ENCODE assay signal across 12 cellular contexts in the genomic region with DNA sequence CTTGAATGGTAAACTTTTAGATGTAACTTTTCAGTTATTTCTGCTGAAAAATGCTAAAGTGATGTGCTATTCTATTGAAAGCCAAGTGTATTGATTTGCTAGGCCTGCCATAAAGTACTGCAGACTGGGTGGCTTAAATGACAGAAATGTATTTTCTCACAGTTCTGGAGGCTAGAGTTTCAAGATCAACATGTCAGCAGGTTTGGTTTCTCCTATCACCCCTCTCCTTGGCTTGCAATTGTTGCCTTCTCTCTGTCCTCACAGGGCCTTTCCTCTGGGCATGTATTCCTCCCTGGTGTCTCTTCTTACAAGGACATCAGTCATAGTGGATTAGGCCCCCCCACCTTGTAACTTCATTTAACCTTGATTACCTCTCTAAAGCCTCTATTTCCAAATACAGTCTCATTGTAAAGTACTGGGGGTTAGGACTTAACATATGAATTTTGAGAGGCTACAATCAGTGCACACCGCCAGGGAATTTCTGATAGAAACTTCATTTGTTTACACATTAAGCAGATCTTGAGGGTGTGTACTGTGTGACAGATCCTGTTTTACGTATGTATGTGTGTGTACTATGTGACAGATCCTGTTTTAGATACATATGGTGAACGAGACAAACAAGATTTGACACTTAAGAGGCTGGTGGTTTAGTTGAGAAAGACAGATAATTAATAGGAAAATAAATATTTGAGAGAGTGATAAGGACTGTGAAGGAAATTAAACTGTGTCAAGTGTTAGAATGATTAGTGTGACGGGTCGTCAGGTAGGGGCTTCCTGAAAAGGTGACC. TPM values are rescaled to one million over a fixed set of nuclear protein-coding genes. Genes with fewer than 3 reads are reported as not detected.
DNase-seq lines count a peak whose midpoint lies in the region; ATAC-seq and TF ChIP-seq lines count a peak whose summit lies in the region.
"Had no signal": no experiment of that assay in that cellular context is flagged by ENCODE, and none has a peak within 500 bp of the region (broad histone marks: within the 10 kb centered on the region; RNA-seq: fewer than 3 reads in every experiment).

No MANE protein-coding gene starts in this region.

- H3K27ac ChIP-seq in lower lobe of right lung (peak overlapping the region; percentile 7), suprapubic skin (peak overlapping the region; percentile 36)

- H3K36me3 ChIP-seq in lower lobe of right lung (no peaks in the 10 kb centered on the region), suprapubic skin (no peaks in the 10 kb centered on the region)
- H3K36me3 ChIP-seq: upper lobe of left lung had no signal

- H3K27ac Mint-ChIP-seq in activated naive CD4-positive, alpha-beta T cell treated with anti-CD3 and anti-CD28 coated beads, Interleukin-2, amount 50 U/mL, for 24 hours: peak overlapping the region; percentile 10
- H3K27ac Mint-ChIP-seq in activated naive CD4-positive, alpha-beta T cell treated with anti-CD3 and anti-CD28 coated beads, Interleukin-2, amount 50 U/mL, for 72 hours: no peak overlapping the region
- peak overlapping the region; percentile 80 for H3K27ac Mint-ChIP-seq in T-helper 17 cell
- H3K27ac Mint-ChIP-seq: activated CD4-positive, alpha-beta memory T cell treated with anti-CD3 and anti-CD28 coated beads for 36 hours had no signal

- H3K36me3 Mint-ChIP-seq in activated naive CD4-positive, alpha-beta T cell treated with anti-CD3 and anti-CD28 coated beads, Interleukin-2, amount 50 U/mL, for 24 hours: peaks cover 8% of the 10 kb centered on the region
- peaks cover 0 to 1% of the 10 kb centered on the region in 2 donors for H3K36me3 Mint-ChIP-seq in activated naive CD4-positive, alpha-beta T cell treated with anti-CD3 and anti-CD28 coated beads, Interleukin-2, amount 50 U/mL, for 72 hours
- H3K36me3 Mint-ChIP-seq in T-helper 17 cell (ENCODE audit: low read depth): peaks cover 7% of the 10 kb centered on the region

- H3K27me3 ChIP-seq in lower lobe of right lung (ENCODE audit: low read depth) (no peaks in the 10 kb centered on the region), suprapubic skin (no peaks in the 10 kb centered on the region)
- H3K27me3 ChIP-seq: upper lobe of left lung had no signal

- no peak for ATAC-seq in activated naive CD4-positive, alpha-beta T cell treated with anti-CD3 and anti-CD28 coated beads, Interleukin-2, amount 50 U/mL, for 72 hours
- ATAC-seq in T-helper 17 cell (no peak), lower lobe of right lung (peak; percentile 59 to 78), HG03196 (IDR thresholded peaks at IDR 0.05; ENCODE audit: unreplicated experiment) (no peak)

- 68% methylated on average over 5 of the region's 5 CpGs for WGBS in suprapubic skin

- no peaks in the 10 kb centered on the region for H3K27me3 Mint-ChIP-seq in activated naive CD4-positive, alpha-beta T cell treated with anti-CD3 and anti-CD28 coated beads, Interleukin-2, amount 50 U/mL, for 24 hours
- H3K27me3 Mint-ChIP-seq in T-helper 17 cell: no peaks in the 10 kb centered on the region
- H3K27me3 Mint-ChIP-seq: activated CD4-positive, alpha-beta memory T cell treated with anti-CD3 and anti-CD28 coated beads for 36 hours had no signal

- no peak for DNase-seq in activated naive CD4-positive, alpha-beta T cell treated with anti-CD3 and anti-CD28 coated beads, Interleukin-2, amount 50 U/mL, for 72 hours (ENCODE audit: low spot score in 2 of 2)
- DNase-seq in T-helper 17 cell: no peak
- no peak for DNase-seq in lower lobe of right lung
- no peak for DNase-seq in suprapubic skin (ENCODE audit: low spot score in 2 of 2)
- no peak for DNase-seq in NCI-H146 treated with DMSO at 0.1 percent for 48 hours (lab: John Stamatoyannopoulos, UW; ENCODE audit: unreplicated experiment)
- no peak for DNase-seq in NCI-H526 (lab: John Stamatoyannopoulos, UW)
- DNase-seq: activated CD4-positive, alpha-beta memory T cell treated with anti-CD3 and anti-CD28 coated beads for 36 hours; central memory CD4-positive, alpha-beta T cell; NCI-H1930; upper lobe of left lung had no signal

- no peaks in the 10 kb centered on the region for H3K9me3 Mint-ChIP-seq in activated naive CD4-positive, alpha-beta T cell treated with anti-CD3 and anti-CD28 coated beads, Interleukin-2, amount 50 U/mL, for 24 hours
- no peaks in the 10 kb centered on the region for H3K9me3 Mint-ChIP-seq in activated naive CD4-positive, alpha-beta T cell treated with anti-CD3 and anti-CD28 coated beads, Interleukin-2, amount 50 U/mL, for 72 hours
- H3K9me3 Mint-ChIP-seq: activated CD4-positive, alpha-beta memory T cell treated with anti-CD3 and anti-CD28 coated beads for 36 hours had no signal

- H3K9me3 ChIP-seq in T-helper 17 cell (ENCODE audit: control insufficient read depth, low read length, poor library complexity, severe bottlenecking) (no peaks in the 10 kb centered on the region), lower lobe of right lung (no peaks in the 10 kb centered on the region), suprapubic skin (no peaks in the 10 kb centered on the region)
- H3K9me3 ChIP-seq: upper lobe of left lung had no signal

- no peak for TF ChIP-seq CTCF in lower lobe of right lung (IDR thresholded peaks at IDR 0.05)
- TF ChIP-seq CTCF in suprapubic skin (IDR thresholded peaks at IDR 0.05): no peak

- no peak for TF ChIP-seq POLR2A in suprapubic skin (IDR thresholded peaks at IDR 0.05)

- H3K4me1 ChIP-seq in lower lobe of right lung (peaks cover 50% of the 10 kb centered on the region), suprapubic skin (peaks cover 31% of the 10 kb centered on the region)

- H3K4me1 Mint-ChIP-seq in activated naive CD4-positive, alpha-beta T cell treated with anti-CD3 and anti-CD28 coated beads, Interleukin-2, amount 50 U/mL, for 24 hours: peaks cover 57% of the 10 kb centered on the region
- peaks cover 24% of the 10 kb centered on the region for H3K4me1 Mint-ChIP-seq in T-helper 17 cell

- H3K4me3 Mint-ChIP-seq in activated naive CD4-positive, alpha-beta T cell treated with anti-CD3 and anti-CD28 coated beads, Interleukin-2, amount 50 U/mL, for 24 hours: no peak overlapping the region
- no peak overlapping the region for H3K4me3 Mint-ChIP-seq in T-helper 17 cell
- H3K4me3 Mint-ChIP-seq: activated CD4-positive, alpha-beta memory T cell treated with anti-CD3 and anti-CD28 coated beads for 36 hours had no signal

- intact Hi-C loops in lower lobe of right lung (cut with DNase I): no loop called here

- TF ChIP-seq EP300 in suprapubic skin (IDR thresholded peaks at IDR 0.05): no peak

- no peak overlapping the region for H3K4me3 ChIP-seq in lower lobe of right lung
- no peak overlapping the region for H3K4me3 ChIP-seq in suprapubic skin
- H3K4me3 ChIP-seq: upper lobe of left lung had no signal

RNA-seq across cellular contexts. Expression of gene ADIPOR2, which starts 49.5 kb away (rescaled TPM):
- 10 to 100 TPM; 35.3 to 45.5 TPM for total RNA-seq in activated naive CD4-positive, alpha-beta T cell treated with anti-CD3 and anti-CD28 coated beads, Interleukin-2, amount 50 U/mL, for 72 hours
- total RNA-seq in T-helper 17 cell (10 to 100 TPM; 17.1 to 23.5 TPM), lower lobe of right lung (83.8 TPM), suprapubic skin (10 to 100 TPM; 40.3 to 47.9 (median 43.4) TPM)

Comparison
In these comparisons a context has a peak if more than half of its experiments do, and no peak if none do; other contexts are left out.
1. H3K27ac Mint-ChIP-seq: peak in activated naive CD4-positive, alpha-beta T cell treated with anti-CD3 and anti-CD28 coated beads, Interleukin-2, amount 50 U/mL, for 24 hours (single experiment) and T-helper 17 cell (single experiment); none in activated naive CD4-positive, alpha-beta T cell treated with anti-CD3 and anti-CD28 coated beads, Interleukin-2, amount 50 U/mL, for 72 hours (0 of 2).
2. ATAC-seq: peak in lower lobe of right lung (2 of 2); none in activated naive CD4-positive, alpha-beta T cell treated with anti-CD3 and anti-CD28 coated beads, Interleukin-2, amount 50 U/mL, for 72 hours (0 of 2), T-helper 17 cell (single experiment) and HG03196 (single experiment).